In the genomic region with DNA sequence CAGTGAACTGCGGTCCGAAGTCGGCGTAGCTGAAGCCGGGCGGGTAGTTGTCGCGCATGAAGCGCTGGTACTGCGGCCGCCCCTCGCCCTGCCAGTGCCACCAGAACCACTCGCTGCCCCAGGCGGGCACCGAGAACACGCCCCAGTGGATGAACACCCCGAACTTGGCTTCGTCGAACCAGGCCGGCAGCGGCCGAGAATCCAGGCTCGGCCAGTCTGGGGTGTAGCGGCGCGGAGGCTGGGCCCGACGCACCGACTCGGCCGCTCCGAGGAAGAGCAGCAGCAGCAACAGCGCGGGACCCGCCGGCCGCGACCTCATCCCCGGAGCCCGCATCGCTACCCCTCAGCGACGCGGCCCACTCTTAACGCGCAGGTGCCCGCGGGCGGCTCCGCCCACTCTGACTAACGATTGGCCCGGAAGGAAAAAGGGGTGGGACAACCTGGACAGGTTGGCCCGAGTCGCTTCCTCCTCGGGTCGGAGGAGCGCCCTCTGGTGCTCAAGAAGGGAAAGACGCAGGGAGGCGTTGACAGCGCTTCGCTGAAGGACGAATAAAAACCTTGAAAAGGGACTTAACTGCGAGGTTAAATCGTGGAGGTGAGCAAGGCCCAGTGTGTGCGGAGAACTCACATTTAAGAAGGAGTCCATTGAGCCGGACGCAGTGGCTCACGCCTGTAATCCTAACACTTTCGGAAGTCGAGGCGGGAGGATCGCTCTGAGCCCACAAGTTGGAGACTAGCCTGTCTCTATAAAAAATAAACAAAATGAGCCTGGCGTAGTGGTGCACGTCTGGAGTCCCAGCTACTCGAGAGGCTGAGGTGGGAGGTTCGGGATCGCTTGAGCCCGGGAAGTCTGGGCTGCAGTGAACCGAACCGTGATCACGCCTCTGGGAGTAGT, we compare ENCODE assay signal across 8 cellular contexts. TPM values are rescaled to one million over a fixed set of nuclear protein-coding genes. Genes with fewer than 3 reads are reported as not detected.
DNase-seq lines count a peak whose midpoint lies in the region; ATAC-seq and TF ChIP-seq lines count a peak whose summit lies in the region.

A gene (minus strand): TSS at position 338 of the 895 bp plus-strand sequence. CDS start 4 bp downstream, at position 334.

- no peaks in the 10 kb centered on the region for H3K36me3 Mint-ChIP-seq in HFFc6 (ENCODE audit: low read depth)
- peaks cover 5% of the 10 kb centered on the region for H3K36me3 Mint-ChIP-seq in activated naive CD8-positive, alpha-beta T cell treated with anti-CD3 and anti-CD28 coated beads for 36 hours

- H3K4me3 ChIP-seq in NB4 (ENCODE audit: low read depth, low read length) (peak within 1 kb of the TSS; percentile 57), ovary (peak within 1 kb of the TSS; percentile 65), thyroid gland (replicated peaks in 1 of 3) (peak within 1 kb of the TSS; percentile 14 to 68 (median 61))

- H3K27ac ChIP-seq in ovary: peak within 1 kb of the TSS; percentile 19 to 67
- H3K27ac ChIP-seq in thyroid gland: peak within 1 kb of the TSS; percentile 63 to 86 (median 77)

- no peaks in the 10 kb centered on the region for H3K36me3 ChIP-seq in ovary
- H3K36me3 ChIP-seq in thyroid gland: peaks cover 0 to 9% of the 10 kb centered on the region in 2 donors

- H3K9me3 Mint-ChIP-seq in HFFc6: no peaks in the 10 kb centered on the region
- H3K9me3 Mint-ChIP-seq in activated naive CD8-positive, alpha-beta T cell treated with anti-CD3 and anti-CD28 coated beads for 36 hours: no peaks in the 10 kb centered on the region

- intact Hi-C loops in Right ventricle myocardium inferior (cut with DNase I): loop anchor here (2.0 to 5.0 kb wide), 3 partner anchors 41 to 95 kb away; a partner anchor contains a TSS
- intact Hi-C loops in ovary (cut with DNase I): loop anchor here in 1 of 4 donors (5.0 kb wide), 1 partner anchor 91 kb away; a partner anchor contains a TSS
- intact Hi-C loops in thyroid gland (cut with DNase I): loop anchor here (5.0 to 10.0 kb wide), 2 partner anchors 41 to 93 kb away; a partner anchor contains a TSS

- H3K4me1 ChIP-seq in ovary (ENCODE audit: insufficient read depth) (peaks cover 6% of the 10 kb centered on the region), thyroid gland (peaks cover 13 to 14% of the 10 kb centered on the region in 2 donors)

- H3K9me3 ChIP-seq in ovary (no peaks in the 10 kb centered on the region), thyroid gland (no peaks in the 10 kb centered on the region)

- peaks cover 26% of the 10 kb centered on the region for H3K4me1 Mint-ChIP-seq in HFFc6 (ENCODE audit: low read depth)
- H3K4me1 Mint-ChIP-seq in activated naive CD8-positive, alpha-beta T cell treated with anti-CD3 and anti-CD28 coated beads for 36 hours: peaks cover 20% of the 10 kb centered on the region

- peaks cover 20% of the 10 kb centered on the region for H3K27me3 Mint-ChIP-seq in HFFc6 (ENCODE audit: insufficient read depth)
- H3K27me3 Mint-ChIP-seq in activated naive CD8-positive, alpha-beta T cell treated with anti-CD3 and anti-CD28 coated beads for 36 hours: no peaks in the 10 kb centered on the region

- H3K27ac Mint-ChIP-seq in HFFc6: no peak within 1 kb of the TSS
- H3K27ac Mint-ChIP-seq in activated naive CD8-positive, alpha-beta T cell treated with anti-CD3 and anti-CD28 coated beads for 36 hours: peak within 1 kb of the TSS; percentile 55

- POLR2A ChIA-PET in GM10248 (lab: Yijun Ruan, JAX): no interaction called here

- H3K27me3 ChIP-seq in ovary (no peaks in the 10 kb centered on the region), thyroid gland (no peaks in the 10 kb centered on the region)

- H3K4me3 Mint-ChIP-seq in HFFc6: peak within 1 kb of the TSS; percentile 86
- peak within 1 kb of the TSS; percentile 80 for H3K4me3 Mint-ChIP-seq in activated naive CD8-positive, alpha-beta T cell treated with anti-CD3 and anti-CD28 coated beads for 36 hours

- TF ChIP-seq EP300 in ovary (IDR thresholded peaks at IDR 0.05): no peak

- WGBS in ovary, 3 donors: 1 to 2% (median 1%) methylated on average over 53 to 81 of the region's 81 CpGs
- WGBS in thyroid gland, 2 donors: 4% methylated on average over 31 to 32 of the region's 81 CpGs

- CTCF ChIA-PET in GM10248 (lab: Yijun Ruan, JAX): interaction anchor here (0.7 to 6.9 kb wide), 18 partner anchors 10 to 97 kb away, joined by 3 to 69 read pairs (median 5); a partner anchor contains a TSS

- ATAC-seq in SK-N-SH treated with all-trans-retinoic acid at 6 μM for 48 hours (peak; percentile 98), Right ventricle myocardium inferior (peak; percentile 97)

- TF ChIP-seq CTCF in GM10248 (IDR thresholded peaks at IDR 0.05; ENCODE audit: control extremely low read depth, extremely low read depth, low read depth, missing control alignments): peak; percentile 94
- peak; percentile 97 for TF ChIP-seq CTCF in HFFc6 (IDR thresholded peaks at IDR 0.05)
- peak; percentile 84 for TF ChIP-seq CTCF in NB4 (IDR thresholded peaks at IDR 0.05; ENCODE audit: low read depth, low read length)
- TF ChIP-seq CTCF in ovary (IDR thresholded peaks at IDR 0.05): peak; percentile 94 to 99 (median 94)
- TF ChIP-seq CTCF in thyroid gland (IDR thresholded peaks at IDR 0.05): peak; percentile 82 to 99 (median 94)

- TF ChIP-seq POLR2A in NB4 (IDR thresholded peaks at IDR 0.05; ENCODE audit: extremely low read depth, insufficient read length) (no peak), ovary (IDR thresholded peaks at IDR 0.05) (peak; percentile 54), thyroid gland (IDR thresholded peaks at IDR 0.05) (peak; percentile 62 to 97)

- DNase-seq in GM10248 (ENCODE audit: extremely low spot score) (peak; percentile 98), HFFc6 (peak; percentile 68), NB4 (ENCODE audit: low read depth) (peak; percentile 93), Right ventricle myocardium inferior (ENCODE audit: missing footprints) (peak; percentile 96), ovary (peak; percentile 93 to 96 (median 95)), thyroid gland (peak; percentile 96 to 97)
- DNase-seq in activated naive CD8-positive, alpha-beta T cell treated with anti-CD3 and anti-CD28 coated beads for 36 hours: peak; percentile 94

TF ChIP-seq in SK-N-SH treated with all-trans-retinoic acid at 6 μM for 48 hours, 23 proteins besides CTCF, POLR2A, EP300 and RAD21 (continues in another document):
- no peak for TF ChIP-seq GLIS3 (CRISPR knock-in tag; IDR thresholded peaks at IDR 0.05)
- no peak for TF ChIP-seq PPARA (CRISPR knock-in tag; IDR thresholded peaks at IDR 0.05; ENCODE audit: borderline replicate concordance)
- no peak for TF ChIP-seq OSR1 (CRISPR knock-in tag; IDR thresholded peaks at IDR 0.05)
- TF ChIP-seq, protein P1, sequence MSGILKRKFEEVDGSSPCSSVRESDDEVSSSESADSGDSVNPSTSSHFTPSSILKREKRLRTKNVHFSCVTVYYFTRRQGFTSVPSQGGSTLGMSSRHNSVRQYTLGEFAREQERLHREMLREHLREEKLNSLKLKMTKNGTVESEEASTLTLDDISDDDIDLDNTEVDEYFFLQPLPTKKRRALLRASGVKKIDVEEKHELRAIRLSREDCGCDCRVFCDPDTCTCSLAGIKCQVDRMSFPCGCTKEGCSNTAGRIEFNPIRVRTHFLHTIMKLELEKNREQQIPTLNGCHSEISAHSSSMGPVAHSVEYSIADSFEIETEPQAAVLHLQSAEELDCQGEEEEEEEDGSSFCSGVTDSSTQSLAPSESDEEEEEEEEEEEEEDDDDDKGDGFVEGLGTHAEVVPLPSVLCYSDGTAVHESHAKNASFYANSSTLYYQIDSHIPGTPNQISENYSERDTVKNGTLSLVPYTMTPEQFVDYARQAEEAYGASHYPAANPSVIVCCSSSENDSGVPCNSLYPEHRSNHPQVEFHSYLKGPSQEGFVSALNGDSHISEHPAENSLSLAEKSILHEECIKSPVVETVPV (CRISPR knock-in tag; IDR thresholded peaks at IDR 0.05): no peak
- TF ChIP-seq ZFP3 (CRISPR knock-in tag; IDR thresholded peaks at IDR 0.05): no peak
- TF ChIP-seq ZNF70 (CRISPR knock-in tag; IDR thresholded peaks at IDR 0.05): no peak; the same call in 1 of the 2 replicates
- TF ChIP-seq, protein P2, sequence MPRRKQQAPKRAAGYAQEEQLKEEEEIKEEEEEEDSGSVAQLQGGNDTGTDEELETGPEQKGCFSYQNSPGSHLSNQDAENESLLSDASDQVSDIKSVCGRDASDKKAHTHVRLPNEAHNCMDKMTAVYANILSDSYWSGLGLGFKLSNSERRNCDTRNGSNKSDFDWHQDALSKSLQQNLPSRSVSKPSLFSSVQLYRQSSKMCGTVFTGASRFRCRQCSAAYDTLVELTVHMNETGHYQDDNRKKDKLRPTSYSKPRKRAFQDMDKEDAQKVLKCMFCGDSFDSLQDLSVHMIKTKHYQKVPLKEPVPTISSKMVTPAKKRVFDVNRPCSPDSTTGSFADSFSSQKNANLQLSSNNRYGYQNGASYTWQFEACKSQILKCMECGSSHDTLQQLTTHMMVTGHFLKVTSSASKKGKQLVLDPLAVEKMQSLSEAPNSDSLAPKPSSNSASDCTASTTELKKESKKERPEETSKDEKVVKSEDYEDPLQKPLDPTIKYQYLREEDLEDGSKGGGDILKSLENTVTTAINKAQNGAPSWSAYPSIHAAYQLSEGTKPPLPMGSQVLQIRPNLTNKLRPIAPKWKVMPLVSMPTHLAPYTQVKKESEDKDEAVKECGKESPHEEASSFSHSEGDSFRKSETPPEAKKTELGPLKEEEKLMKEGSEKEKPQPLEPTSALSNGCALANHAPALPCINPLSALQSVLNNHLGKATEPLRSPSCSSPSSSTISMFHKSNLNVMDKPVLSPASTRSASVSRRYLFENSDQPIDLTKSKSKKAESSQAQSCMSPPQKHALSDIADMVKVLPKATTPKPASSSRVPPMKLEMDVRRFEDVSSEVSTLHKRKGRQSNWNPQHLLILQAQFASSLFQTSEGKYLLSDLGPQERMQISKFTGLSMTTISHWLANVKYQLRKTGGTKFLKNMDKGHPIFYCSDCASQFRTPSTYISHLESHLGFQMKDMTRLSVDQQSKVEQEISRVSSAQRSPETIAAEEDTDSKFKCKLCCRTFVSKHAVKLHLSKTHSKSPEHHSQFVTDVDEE (CRISPR knock-in tag; IDR thresholded peaks at IDR 0.05): no peak
- TF ChIP-seq SNAI2 (CRISPR knock-in tag; IDR thresholded peaks at IDR 0.05): no peak

RNA-seq across cellular contexts. Expression of the gene that starts here (rescaled TPM):
- 1 to 10 TPM; 4.1 to 6.7 (median 5.8) TPM for total RNA-seq in HFFc6 (2021; fragmentation: NEBNext Ultra II Directional; extraction: Animal tissue kit (Norgen Biotek cat#: 25700))
- total RNA-seq in activated naive CD8-positive, alpha-beta T cell treated with anti-CD3 and anti-CD28 coated beads for 36 hours: 1 to 10 TPM; 4.7 to 5.1 TPM
- 12.2 TPM for total RNA-seq in Right ventricle myocardium inferior
- 10 to 100 TPM; 21.7 to 66.1 (median 25.6) TPM for total RNA-seq in ovary
- polyA plus RNA-seq in ovary: 100 to 1,000 TPM in 1 of 2 donors, 10 to 100 TPM in 1; 25.0 to 112 TPM
- 100 to 1,000 TPM in 3 of 4 donors, 10 to 100 TPM in 1; 75.5 to 133 (median 112) TPM for total RNA-seq in thyroid gland

Comparison
In these comparisons a context has a peak if more than half of its experiments do, and no peak if none do; other contexts are left out.
1. Peak in every context shown above with its lines: DNase-seq, ATAC-seq, H3K4me3 ChIP-seq and H3K27ac ChIP-seq.